In the genomic region with DNA sequence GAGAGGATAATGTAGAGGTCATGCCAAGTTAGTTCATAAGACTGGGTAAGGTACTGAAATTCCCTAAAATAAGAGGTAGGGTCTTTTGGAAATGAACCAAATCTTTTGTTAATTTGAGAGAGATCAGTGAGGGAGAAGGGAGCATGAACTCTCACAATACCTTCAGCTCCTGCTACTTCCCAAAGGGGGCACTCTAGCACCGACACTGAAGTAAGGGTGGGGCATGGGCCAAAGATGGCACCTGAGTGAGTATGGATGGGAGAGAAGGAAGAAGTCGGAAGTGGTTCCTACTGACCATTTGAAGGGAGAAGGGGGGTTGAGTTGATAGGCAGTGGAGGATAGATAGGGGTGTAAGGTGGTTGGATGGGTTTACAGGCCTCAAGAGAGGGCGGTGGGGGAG, we compare ENCODE assay signal across 1 cellular context.
TF ChIP-seq lines count a peak whose summit lies in the region.

No MANE protein-coding gene starts in this region.

TF ChIP-seq in H1, 55 proteins besides CTCF, POLR2A, EP300 and RAD21:
- no peak for TF ChIP-seq EZH2 (IDR thresholded peaks at IDR 0.05; ENCODE audit: low read depth, low read length, severe bottlenecking)
- no peak for TF ChIP-seq BCL11A (IDR thresholded peaks at IDR 0.05; ENCODE audit: low read depth in 2 of 2, low read length in 2 of 2)
- no peak for TF ChIP-seq HDAC2 (IDR thresholded peaks at IDR 0.05; ENCODE audit: borderline replicate concordance in 1 of 2, low read depth in 2 of 2, low read length in 2 of 2)
- no peak for TF ChIP-seq TAF7 (optimal IDR thresholded peaks at IDR 0.05; ENCODE audit: borderline replicate concordance, low read depth, low read length)
- no peak for TF ChIP-seq CTBP2 (IDR thresholded peaks at IDR 0.05; ENCODE audit: borderline replicate concordance, insufficient read depth, insufficient read length, low read length)
- no peak for TF ChIP-seq TBP (IDR thresholded peaks at IDR 0.05; ENCODE audit: low read depth, low read length)
- TF ChIP-seq KDM1A (IDR thresholded peaks at IDR 0.05; ENCODE audit: borderline replicate concordance, low read length) = no peak
- no peak for TF ChIP-seq BACH1 (IDR thresholded peaks at IDR 0.05; ENCODE audit: low read length)
- TF ChIP-seq SIX5 (IDR thresholded peaks at IDR 0.05; ENCODE audit: low read depth, low read length) = no peak
- no peak for TF ChIP-seq NANOG (IDR thresholded peaks at IDR 0.05; ENCODE audit: insufficient read depth, low read depth, low read length, poor library complexity, severe bottlenecking)
- TF ChIP-seq TCF12 (IDR thresholded peaks at IDR 0.05; ENCODE audit: low read depth, low read length) = no peak
- TF ChIP-seq JUN (IDR thresholded peaks at IDR 0.05; ENCODE audit: low read depth, low read length) = no peak
- no peak for TF ChIP-seq CREB1 (IDR thresholded peaks at IDR 0.05)
- TF ChIP-seq CBX5 (IDR thresholded peaks at IDR 0.05; ENCODE audit: low read depth, low read length) = no peak
- TF ChIP-seq YY1 (IDR thresholded peaks at IDR 0.05; ENCODE audit: low read depth, low read length) = no peak
- no peak for TF ChIP-seq SUZ12 (IDR thresholded peaks at IDR 0.05; ENCODE audit: low read length)
TF ChIP-seq in H1: peak in this region for 0.
